1 cellular context compared by ENCODE assay signal in the genomic region with DNA sequence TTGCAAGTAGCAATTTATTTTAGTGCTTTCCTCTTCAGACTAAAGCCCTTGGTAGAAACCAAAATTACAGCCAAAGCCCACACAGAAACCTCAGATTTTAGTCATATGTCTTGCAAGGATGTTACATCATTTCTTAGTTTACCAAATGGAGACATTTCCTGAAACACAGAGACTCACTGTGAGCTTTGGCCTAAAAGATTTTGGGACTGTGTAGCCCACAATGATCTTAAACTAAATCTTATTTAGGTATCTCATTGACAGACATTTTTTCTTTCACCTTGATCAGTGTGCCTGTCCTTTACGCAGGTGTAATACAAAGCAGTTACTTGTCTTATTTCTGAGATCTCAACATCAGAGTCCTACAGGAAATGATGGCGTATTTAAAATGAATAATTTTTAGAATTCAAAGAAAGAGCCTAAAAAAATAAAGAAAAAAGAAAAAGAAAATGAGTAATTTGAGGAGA.
TF ChIP-seq lines count a peak whose summit lies in the region.

No MANE protein-coding gene starts in this region.

TF ChIP-seq in GM12878, 131 proteins besides CTCF, POLR2A, EP300 and RAD21 (continued from another document):
- TF ChIP-seq, protein P1, sequence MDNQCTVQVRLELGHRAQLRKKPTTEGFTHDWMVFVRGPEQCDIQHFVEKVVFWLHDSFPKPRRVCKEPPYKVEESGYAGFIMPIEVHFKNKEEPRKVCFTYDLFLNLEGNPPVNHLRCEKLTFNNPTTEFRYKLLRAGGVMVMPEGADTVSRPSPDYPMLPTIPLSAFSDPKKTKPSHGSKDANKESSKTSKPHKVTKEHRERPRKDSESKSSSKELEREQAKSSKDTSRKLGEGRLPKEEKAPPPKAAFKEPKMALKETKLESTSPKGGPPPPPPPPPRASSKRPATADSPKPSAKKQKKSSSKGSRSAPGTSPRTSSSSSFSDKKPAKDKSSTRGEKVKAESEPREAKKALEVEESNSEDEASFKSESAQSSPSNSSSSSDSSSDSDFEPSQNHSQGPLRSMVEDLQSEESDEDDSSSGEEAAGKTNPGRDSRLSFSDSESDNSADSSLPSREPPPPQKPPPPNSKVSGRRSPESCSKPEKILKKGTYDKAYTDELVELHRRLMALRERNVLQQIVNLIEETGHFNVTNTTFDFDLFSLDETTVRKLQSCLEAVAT (IDR thresholded peaks at IDR 0.05): no peak
- TF ChIP-seq CBFB (IDR thresholded peaks at IDR 0.05; ENCODE audit: low read depth) (0 out of 2 replicates have a peak, but pooled peaks have one; percentile 56), SIN3A (IDR thresholded peaks at IDR 0.05; ENCODE audit: low read depth, low read length) (no peak), RUNX3 (IDR thresholded peaks at IDR 0.05; ENCODE audit: low read length) (peak; percentile 91), ETV6 (conservative IDR thresholded peaks at IDR 0.05 in 1 of 2, IDR thresholded peaks at IDR 0.05 in 1 of 2; ENCODE audit: borderline replicate concordance in 1 of 2, low read depth in 1 of 2) (peak in 1 of 2 experiments; percentile 76; a peak in 1 of 4 replicates), MTA2 (IDR thresholded peaks at IDR 0.05; ENCODE audit: low read depth) (peak; percentile 55; the same call in 1 of the 2 replicates), FOS (IDR thresholded peaks at IDR 0.05; ENCODE audit: borderline replicate concordance, extremely low read depth, insufficient read length) (no peak), EGR1 (IDR thresholded peaks at IDR 0.05; ENCODE audit: borderline replicate concordance in 1 of 2, low read depth in 2 of 2, low read length in 2 of 2) (no peak), EED (IDR thresholded peaks at IDR 0.05; ENCODE audit: low read depth) (peak; percentile 37; the same call in 1 of the 2 replicates), RCOR1 (conservative IDR thresholded peaks at IDR 0.05; ENCODE audit: low read depth, low read length) (0 out of 2 replicates have a peak, but pooled peaks have one; percentile 85), CBX3 (IDR thresholded peaks at IDR 0.05; ENCODE audit: borderline replicate concordance, low read depth) (no peak), MTA3 (IDR thresholded peaks at IDR 0.05; ENCODE audit: borderline replicate concordance, low read length) (peak; percentile 47; the same call in 1 of the 2 replicates), ZBED1 (IDR thresholded peaks at IDR 0.05; ENCODE audit: borderline replicate concordance) (peak; percentile 60; the same call in 1 of the 2 replicates), CREB1 (IDR thresholded peaks at IDR 0.05; ENCODE audit: low read depth) (peak; percentile 66; the same call in 1 of the 2 replicates), NFIC (IDR thresholded peaks at IDR 0.05; ENCODE audit: low read depth, low read length) (peak; percentile 94), YY1 (IDR thresholded peaks at IDR 0.05; ENCODE audit: low read depth, low read length) (no peak), PML (IDR thresholded peaks at IDR 0.05; ENCODE audit: low read length) (no peak), DPF2 (IDR thresholded peaks at IDR 0.05) (0 out of 2 replicates have a peak, but pooled peaks have one; percentile 31), TCF7 (IDR thresholded peaks at IDR 0.05; ENCODE audit: borderline replicate concordance) (0 out of 2 replicates have a peak, but pooled peaks have one; percentile 17), BCL11A (IDR thresholded peaks at IDR 0.05; ENCODE audit: low read depth, low read length) (peak; percentile 74; the same call in 1 of the 2 replicates), EZH2 (IDR thresholded peaks at IDR 0.05; ENCODE audit: borderline replicate concordance, control insufficient read depth, low read depth, low read length) (no peak), PAX5 (IDR thresholded peaks at IDR 0.05; ENCODE audit: borderline replicate concordance, low read depth, low read length) (no peak), IKZF1 (conservative IDR thresholded peaks at IDR 0.05) (peak; percentile 22; the same call in 1 of the 2 replicates), JUNB (IDR thresholded peaks at IDR 0.05) (peak; percentile 93), SRF (IDR thresholded peaks at IDR 0.05; ENCODE audit: low read depth in 2 of 2, low read length in 2 of 2) (peak in 1 of 2 experiments; percentile 76; a peak in 2 of 4 replicates), KDM1A (IDR thresholded peaks at IDR 0.05; ENCODE audit: borderline replicate concordance) (no peak), JUND (IDR thresholded peaks at IDR 0.05; ENCODE audit: low read depth, low read length) (no peak), MEF2A (IDR thresholded peaks at IDR 0.05; ENCODE audit: insufficient read depth, low read depth, low read length) (peak; percentile 74), CBX5 (IDR thresholded peaks at IDR 0.05; ENCODE audit: low read depth) (no peak), MEF2B (IDR thresholded peaks at IDR 0.05; ENCODE audit: partially characterized antibody, poor library complexity, severe bottlenecking) (no peak), NR2C1 (IDR thresholded peaks at IDR 0.05) (no peak), CEBPB (IDR thresholded peaks at IDR 0.05; ENCODE audit: borderline replicate concordance in 1 of 2, low read depth in 2 of 2, low read length in 2 of 2) (peak; percentile 74 to 79; a peak in 3 of 4 replicates), NRF1 (conservative IDR thresholded peaks at IDR 0.05; ENCODE audit: low read depth, low read length) (no peak), TCF3 (IDR thresholded peaks at IDR 0.05; ENCODE audit: borderline replicate concordance, insufficient read depth, low read depth, low read length) (no peak), FOXM1 (IDR thresholded peaks at IDR 0.05; ENCODE audit: low read depth, low read length) (peak; percentile 77), ATF7 (IDR thresholded peaks at IDR 0.05; ENCODE audit: low read depth) (peak; percentile 88), GABPA (IDR thresholded peaks at IDR 0.05; ENCODE audit: low read depth) (peak; percentile 64), CREM (IDR thresholded peaks at IDR 0.05; ENCODE audit: low read depth) (peak; percentile 79), IRF4 (IDR thresholded peaks at IDR 0.05; ENCODE audit: low read depth, low read length) (0 out of 2 replicates have a peak, but pooled peaks have one; percentile 52)
- TF ChIP-seq, protein P2, sequence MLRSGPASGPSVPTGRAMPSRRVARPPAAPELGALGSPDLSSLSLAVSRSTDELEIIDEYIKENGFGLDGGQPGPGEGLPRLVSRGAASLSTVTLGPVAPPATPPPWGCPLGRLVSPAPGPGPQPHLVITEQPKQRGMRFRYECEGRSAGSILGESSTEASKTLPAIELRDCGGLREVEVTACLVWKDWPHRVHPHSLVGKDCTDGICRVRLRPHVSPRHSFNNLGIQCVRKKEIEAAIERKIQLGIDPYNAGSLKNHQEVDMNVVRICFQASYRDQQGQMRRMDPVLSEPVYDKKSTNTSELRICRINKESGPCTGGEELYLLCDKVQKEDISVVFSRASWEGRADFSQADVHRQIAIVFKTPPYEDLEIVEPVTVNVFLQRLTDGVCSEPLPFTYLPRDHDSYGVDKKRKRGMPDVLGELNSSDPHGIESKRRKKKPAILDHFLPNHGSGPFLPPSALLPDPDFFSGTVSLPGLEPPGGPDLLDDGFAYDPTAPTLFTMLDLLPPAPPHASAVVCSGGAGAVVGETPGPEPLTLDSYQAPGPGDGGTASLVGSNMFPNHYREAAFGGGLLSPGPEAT (IDR thresholded peaks at IDR 0.05; ENCODE audit: low read depth): no peak; the same call in 1 of the 2 replicates
- TF ChIP-seq, protein P3, sequence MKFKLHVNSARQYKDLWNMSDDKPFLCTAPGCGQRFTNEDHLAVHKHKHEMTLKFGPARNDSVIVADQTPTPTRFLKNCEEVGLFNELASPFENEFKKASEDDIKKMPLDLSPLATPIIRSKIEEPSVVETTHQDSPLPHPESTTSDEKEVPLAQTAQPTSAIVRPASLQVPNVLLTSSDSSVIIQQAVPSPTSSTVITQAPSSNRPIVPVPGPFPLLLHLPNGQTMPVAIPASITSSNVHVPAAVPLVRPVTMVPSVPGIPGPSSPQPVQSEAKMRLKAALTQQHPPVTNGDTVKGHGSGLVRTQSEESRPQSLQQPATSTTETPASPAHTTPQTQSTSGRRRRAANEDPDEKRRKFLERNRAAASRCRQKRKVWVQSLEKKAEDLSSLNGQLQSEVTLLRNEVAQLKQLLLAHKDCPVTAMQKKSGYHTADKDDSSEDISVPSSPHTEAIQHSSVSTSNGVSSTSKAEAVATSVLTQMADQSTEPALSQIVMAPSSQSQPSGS (IDR thresholded peaks at IDR 0.05; ENCODE audit: low read length): peak; percentile 90
- TF ChIP-seq, protein P4, sequence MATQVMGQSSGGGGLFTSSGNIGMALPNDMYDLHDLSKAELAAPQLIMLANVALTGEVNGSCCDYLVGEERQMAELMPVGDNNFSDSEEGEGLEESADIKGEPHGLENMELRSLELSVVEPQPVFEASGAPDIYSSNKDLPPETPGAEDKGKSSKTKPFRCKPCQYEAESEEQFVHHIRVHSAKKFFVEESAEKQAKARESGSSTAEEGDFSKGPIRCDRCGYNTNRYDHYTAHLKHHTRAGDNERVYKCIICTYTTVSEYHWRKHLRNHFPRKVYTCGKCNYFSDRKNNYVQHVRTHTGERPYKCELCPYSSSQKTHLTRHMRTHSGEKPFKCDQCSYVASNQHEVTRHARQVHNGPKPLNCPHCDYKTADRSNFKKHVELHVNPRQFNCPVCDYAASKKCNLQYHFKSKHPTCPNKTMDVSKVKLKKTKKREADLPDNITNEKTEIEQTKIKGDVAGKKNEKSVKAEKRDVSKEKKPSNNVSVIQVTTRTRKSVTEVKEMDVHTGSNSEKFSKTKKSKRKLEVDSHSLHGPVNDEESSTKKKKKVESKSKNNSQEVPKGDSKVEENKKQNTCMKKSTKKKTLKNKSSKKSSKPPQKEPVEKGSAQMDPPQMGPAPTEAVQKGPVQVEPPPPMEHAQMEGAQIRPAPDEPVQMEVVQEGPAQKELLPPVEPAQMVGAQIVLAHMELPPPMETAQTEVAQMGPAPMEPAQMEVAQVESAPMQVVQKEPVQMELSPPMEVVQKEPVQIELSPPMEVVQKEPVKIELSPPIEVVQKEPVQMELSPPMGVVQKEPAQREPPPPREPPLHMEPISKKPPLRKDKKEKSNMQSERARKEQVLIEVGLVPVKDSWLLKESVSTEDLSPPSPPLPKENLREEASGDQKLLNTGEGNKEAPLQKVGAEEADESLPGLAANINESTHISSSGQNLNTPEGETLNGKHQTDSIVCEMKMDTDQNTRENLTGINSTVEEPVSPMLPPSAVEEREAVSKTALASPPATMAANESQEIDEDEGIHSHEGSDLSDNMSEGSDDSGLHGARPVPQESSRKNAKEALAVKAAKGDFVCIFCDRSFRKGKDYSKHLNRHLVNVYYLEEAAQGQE (IDR thresholded peaks at IDR 0.05; ENCODE audit: low read depth, low read length): no peak
- TF ChIP-seq, protein P5, sequence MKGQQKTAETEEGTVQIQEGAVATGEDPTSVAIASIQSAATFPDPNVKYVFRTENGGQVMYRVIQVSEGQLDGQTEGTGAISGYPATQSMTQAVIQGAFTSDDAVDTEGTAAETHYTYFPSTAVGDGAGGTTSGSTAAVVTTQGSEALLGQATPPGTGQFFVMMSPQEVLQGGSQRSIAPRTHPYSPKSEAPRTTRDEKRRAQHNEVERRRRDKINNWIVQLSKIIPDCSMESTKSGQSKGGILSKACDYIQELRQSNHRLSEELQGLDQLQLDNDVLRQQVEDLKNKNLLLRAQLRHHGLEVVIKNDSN (IDR thresholded peaks at IDR 0.05; ENCODE audit: borderline replicate concordance, extremely low read length, insufficient read depth, low read depth, low read length): no peak
- TF ChIP-seq, protein P6, sequence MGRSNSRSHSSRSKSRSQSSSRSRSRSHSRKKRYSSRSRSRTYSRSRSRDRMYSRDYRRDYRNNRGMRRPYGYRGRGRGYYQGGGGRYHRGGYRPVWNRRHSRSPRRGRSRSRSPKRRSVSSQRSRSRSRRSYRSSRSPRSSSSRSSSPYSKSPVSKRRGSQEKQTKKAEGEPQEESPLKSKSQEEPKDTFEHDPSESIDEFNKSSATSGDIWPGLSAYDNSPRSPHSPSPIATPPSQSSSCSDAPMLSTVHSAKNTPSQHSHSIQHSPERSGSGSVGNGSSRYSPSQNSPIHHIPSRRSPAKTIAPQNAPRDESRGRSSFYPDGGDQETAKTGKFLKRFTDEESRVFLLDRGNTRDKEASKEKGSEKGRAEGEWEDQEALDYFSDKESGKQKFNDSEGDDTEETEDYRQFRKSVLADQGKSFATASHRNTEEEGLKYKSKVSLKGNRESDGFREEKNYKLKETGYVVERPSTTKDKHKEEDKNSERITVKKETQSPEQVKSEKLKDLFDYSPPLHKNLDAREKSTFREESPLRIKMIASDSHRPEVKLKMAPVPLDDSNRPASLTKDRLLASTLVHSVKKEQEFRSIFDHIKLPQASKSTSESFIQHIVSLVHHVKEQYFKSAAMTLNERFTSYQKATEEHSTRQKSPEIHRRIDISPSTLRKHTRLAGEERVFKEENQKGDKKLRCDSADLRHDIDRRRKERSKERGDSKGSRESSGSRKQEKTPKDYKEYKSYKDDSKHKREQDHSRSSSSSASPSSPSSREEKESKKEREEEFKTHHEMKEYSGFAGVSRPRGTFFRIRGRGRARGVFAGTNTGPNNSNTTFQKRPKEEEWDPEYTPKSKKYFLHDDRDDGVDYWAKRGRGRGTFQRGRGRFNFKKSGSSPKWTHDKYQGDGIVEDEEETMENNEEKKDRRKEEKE (IDR thresholded peaks at IDR 0.05): no peak
- TF ChIP-seq, protein P7, sequence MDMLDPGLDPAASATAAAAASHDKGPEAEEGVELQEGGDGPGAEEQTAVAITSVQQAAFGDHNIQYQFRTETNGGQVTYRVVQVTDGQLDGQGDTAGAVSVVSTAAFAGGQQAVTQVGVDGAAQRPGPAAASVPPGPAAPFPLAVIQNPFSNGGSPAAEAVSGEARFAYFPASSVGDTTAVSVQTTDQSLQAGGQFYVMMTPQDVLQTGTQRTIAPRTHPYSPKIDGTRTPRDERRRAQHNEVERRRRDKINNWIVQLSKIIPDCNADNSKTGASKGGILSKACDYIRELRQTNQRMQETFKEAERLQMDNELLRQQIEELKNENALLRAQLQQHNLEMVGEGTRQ (IDR thresholded peaks at IDR 0.05; ENCODE audit: borderline replicate concordance, low read depth, low read length): no peak
- TF ChIP-seq, protein P8, sequence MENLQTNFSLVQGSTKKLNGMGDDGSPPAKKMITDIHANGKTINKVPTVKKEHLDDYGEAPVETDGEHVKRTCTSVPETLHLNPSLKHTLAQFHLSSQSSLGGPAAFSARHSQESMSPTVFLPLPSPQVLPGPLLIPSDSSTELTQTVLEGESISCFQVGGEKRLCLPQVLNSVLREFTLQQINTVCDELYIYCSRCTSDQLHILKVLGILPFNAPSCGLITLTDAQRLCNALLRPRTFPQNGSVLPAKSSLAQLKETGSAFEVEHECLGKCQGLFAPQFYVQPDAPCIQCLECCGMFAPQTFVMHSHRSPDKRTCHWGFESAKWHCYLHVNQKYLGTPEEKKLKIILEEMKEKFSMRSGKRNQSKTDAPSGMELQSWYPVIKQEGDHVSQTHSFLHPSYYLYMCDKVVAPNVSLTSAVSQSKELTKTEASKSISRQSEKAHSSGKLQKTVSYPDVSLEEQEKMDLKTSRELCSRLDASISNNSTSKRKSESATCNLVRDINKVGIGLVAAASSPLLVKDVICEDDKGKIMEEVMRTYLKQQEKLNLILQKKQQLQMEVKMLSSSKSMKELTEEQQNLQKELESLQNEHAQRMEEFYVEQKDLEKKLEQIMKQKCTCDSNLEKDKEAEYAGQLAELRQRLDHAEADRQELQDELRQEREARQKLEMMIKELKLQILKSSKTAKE (IDR thresholded peaks at IDR 0.05; ENCODE audit: low read depth, poor library complexity, severe bottlenecking): peak; percentile 95
